ENCODE assay signal across 8 cellular contexts in the genomic region with DNA sequence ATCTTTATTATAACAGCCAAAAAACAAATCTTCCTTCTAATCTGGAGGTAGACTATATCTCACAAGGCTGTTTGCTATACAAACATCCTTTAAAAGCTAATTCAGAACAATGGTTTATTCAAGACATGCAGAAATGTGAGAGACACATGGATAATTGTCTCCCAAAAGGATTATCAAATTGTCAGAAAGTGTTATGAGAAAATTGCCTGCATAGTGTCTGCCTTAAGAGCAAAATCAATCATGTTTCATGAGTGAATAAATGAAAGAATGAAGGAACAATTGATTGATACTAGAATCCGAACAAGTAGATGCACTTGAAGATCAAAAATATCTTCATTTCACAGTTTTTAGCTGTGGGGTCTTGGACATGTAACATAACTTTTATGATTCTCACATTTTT.
"Had no signal": no experiment of that assay in that cellular context is flagged by ENCODE, and none has a peak within 500 bp of the region (broad histone marks: within the 10 kb centered on the region; RNA-seq: fewer than 3 reads in every experiment).

No MANE protein-coding gene starts in this region.

- ATAC-seq: HepG2, K562 had no signal

- H3K4me3 Mint-ChIP-seq: IgD-negative memory B cell had no signal

- H3K27ac ChIP-seq: HL-60 had no signal

- H3K4me1 Mint-ChIP-seq: IgD-negative memory B cell had no signal

- H3K27ac Mint-ChIP-seq: IgD-negative memory B cell had no signal

- DNase-seq: IMR-90, KBM-7, KG1 had no signal

- FAIRE-seq: HepG2, HTR-8/SVneo, K562 had no signal

- H3K27me3 Mint-ChIP-seq: IgD-negative memory B cell had no signal

- H3K4me3 ChIP-seq: K562 had no signal

- H3K36me3 Mint-ChIP-seq: IgD-negative memory B cell had no signal
